1 cellular context compared by ENCODE assay signal in the genomic region with DNA sequence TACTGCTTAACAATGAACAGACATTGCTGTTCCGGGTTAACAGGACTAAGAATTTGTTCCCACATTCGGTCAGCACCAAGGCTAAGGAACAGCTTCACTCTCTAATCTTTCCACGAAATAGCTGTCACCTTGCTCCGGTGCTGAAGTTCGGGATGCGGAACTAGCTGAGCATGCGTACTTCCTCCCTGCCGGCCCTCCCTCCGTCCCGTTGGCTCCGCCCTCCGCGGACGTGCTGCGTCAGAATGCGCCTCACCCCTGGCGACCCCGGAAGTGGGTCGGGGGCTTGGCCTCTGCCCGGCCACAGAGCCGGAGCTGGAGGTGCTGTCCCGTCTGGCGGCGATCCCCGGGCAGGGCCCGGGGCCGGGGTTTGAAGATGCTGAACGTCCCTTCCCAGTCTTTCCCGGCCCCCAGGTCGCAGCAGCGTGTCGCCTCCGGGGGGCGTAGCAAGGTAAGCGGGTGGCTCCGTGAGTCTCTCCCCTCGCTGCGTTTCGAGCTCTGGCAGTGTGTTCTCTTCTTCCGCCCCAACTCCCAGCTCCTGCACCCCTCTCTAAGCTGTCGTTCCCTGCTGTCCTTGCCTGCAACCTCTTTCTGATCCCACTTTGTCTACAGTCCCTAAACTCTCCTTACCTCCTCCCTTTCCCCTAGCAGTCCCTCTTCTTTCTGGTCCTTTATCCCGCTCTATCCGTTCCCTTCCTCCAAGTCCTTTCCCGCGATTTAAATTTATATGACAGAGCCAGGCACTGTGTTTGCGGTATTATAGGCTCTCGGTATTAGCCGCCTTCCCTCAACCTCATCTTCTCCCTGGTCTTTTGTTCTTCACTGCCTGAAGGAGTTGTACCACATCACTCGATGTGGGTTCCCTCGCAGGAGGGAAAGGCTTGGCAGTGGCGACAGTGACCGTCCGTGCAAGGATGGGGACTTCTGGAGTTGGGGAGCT.
A peak's percentile ranks its signal among the peaks of the same experiment; 100 is the strongest.
TF ChIP-seq lines count a peak whose summit lies in the region.

A gene with protein sequence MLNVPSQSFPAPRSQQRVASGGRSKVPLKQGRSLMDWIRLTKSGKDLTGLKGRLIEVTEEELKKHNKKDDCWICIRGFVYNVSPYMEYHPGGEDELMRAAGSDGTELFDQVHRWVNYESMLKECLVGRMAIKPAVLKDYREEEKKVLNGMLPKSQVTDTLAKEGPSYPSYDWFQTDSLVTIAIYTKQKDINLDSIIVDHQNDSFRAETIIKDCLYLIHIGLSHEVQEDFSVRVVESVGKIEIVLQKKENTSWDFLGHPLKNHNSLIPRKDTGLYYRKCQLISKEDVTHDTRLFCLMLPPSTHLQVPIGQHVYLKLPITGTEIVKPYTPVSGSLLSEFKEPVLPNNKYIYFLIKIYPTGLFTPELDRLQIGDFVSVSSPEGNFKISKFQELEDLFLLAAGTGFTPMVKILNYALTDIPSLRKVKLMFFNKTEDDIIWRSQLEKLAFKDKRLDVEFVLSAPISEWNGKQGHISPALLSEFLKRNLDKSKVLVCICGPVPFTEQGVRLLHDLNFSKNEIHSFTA (plus strand): TSS at position 280 of the 937 bp plus-strand sequence. CDS start 94 bp downstream, at position 374.

TF ChIP-seq in HepG2, 621 proteins besides CTCF, POLR2A, EP300 and RAD21 (continued from another document and continues in another):
- TF ChIP-seq, protein P1, sequence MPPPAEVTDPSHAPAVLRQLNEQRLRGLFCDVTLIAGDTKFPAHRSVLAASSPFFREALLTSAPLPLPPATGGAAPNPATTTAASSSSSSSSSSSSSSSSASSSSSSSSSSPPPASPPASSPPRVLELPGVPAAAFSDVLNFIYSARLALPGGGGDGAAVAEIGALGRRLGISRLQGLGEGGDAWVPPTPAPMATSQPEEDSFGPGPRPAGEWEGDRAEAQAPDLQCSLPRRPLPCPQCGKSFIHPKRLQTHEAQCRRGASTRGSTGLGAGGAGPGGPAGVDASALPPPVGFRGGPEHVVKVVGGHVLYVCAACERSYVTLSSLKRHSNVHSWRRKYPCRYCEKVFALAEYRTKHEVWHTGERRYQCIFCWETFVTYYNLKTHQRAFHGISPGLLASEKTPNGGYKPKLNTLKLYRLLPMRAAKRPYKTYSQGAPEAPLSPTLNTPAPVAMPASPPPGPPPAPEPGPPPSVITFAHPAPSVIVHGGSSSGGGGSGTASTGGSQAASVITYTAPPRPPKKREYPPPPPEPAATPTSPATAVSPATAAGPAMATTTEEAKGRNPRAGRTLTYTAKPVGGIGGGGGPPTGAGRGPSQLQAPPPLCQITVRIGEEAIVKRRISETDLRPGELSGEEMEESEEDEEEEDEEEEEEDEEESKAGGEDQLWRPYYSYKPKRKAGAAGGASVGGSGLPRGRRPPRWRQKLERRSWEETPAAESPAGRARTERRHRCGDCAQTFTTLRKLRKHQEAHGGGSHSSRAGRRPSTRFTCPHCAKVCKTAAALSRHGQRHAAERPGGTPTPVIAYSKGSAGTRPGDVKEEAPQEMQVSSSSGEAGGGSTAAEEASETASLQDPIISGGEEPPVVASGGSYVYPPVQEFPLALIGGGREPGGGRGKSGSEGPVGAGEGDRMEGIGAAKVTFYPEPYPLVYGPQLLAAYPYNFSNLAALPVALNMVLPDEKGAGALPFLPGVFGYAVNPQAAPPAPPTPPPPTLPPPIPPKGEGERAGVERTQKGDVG (CRISPR knock-in tag; IDR thresholded peaks at IDR 0.05; ENCODE audit: borderline replicate concordance), result no peak
- TF ChIP-seq ZNF709 (CRISPR knock-in tag; IDR thresholded peaks at IDR 0.05) (peak; percentile 95), KLF9 (CRISPR knock-in tag; IDR thresholded peaks at IDR 0.05; ENCODE audit: low read depth) (peak; percentile 98), ZNF17 (CRISPR knock-in tag; IDR thresholded peaks at IDR 0.05) (no peak), GFI1 (CRISPR knock-in tag; IDR thresholded peaks at IDR 0.05; ENCODE audit: borderline replicate concordance) (no peak), USF2 (IDR thresholded peaks at IDR 0.05; ENCODE audit: low read depth, low read length) (no peak), USF2 (CRISPR knock-in tag; IDR thresholded peaks at IDR 0.05; ENCODE audit: borderline replicate concordance) (no peak), ATF3 (CRISPR knock-in tag; IDR thresholded peaks at IDR 0.05) (peak; percentile 90; the same call in 1 of the 2 replicates), ZNF792 (CRISPR knock-in tag; IDR thresholded peaks at IDR 0.05) (peak; percentile 98), KAT2B (IDR thresholded peaks at IDR 0.05; ENCODE audit: borderline replicate concordance, low read depth, low read length) (no peak), IKZF1 (IDR thresholded peaks at IDR 0.05) (no peak), PAF1 (CRISPR knock-in tag; IDR thresholded peaks at IDR 0.05) (no peak), PAX8 (CRISPR knock-in tag; IDR thresholded peaks at IDR 0.05; ENCODE audit: borderline replicate concordance) (no peak; the same call in 1 of the 2 replicates), ZNF547 (CRISPR knock-in tag; IDR thresholded peaks at IDR 0.05) (peak; percentile 94), MNT (IDR thresholded peaks at IDR 0.05) (peak; percentile 66), YEATS4 (CRISPR knock-in tag; IDR thresholded peaks at IDR 0.05; ENCODE audit: borderline replicate concordance) (peak; percentile 75; the same call in 1 of the 2 replicates), RBM39 (IDR thresholded peaks at IDR 0.05; ENCODE audit: low read depth, low read length, poor library complexity, severe bottlenecking) (peak; percentile 75), NR2F6 (IDR thresholded peaks at IDR 0.05) (peak; percentile 60), NR2F6 (CRISPR knock-in tag; IDR thresholded peaks at IDR 0.05) (peak; percentile 86), PATZ1 (CRISPR knock-in tag; IDR thresholded peaks at IDR 0.05) (peak; percentile 55), SRSF4 (IDR thresholded peaks at IDR 0.05; ENCODE audit: low read depth, low read length, poor library complexity, severe bottlenecking) (no peak), ELF1 (CRISPR knock-in tag; IDR thresholded peaks at IDR 0.05) (peak; percentile 100), ZNF20 (CRISPR knock-in tag; IDR thresholded peaks at IDR 0.05) (no peak), ZNF691 (CRISPR knock-in tag; IDR thresholded peaks at IDR 0.05; ENCODE audit: borderline replicate concordance, low read depth) (peak; percentile 50; the same call in 1 of the 2 replicates), ZBTB2 (CRISPR knock-in tag; IDR thresholded peaks at IDR 0.05; ENCODE audit: low read depth) (peak; percentile 65; the same call in 1 of the 2 replicates), TOE1 (CRISPR knock-in tag; IDR thresholded peaks at IDR 0.05) (peak; percentile 77; the same call in 1 of the 2 replicates), ZNF414 (CRISPR knock-in tag; IDR thresholded peaks at IDR 0.05) (peak; percentile 94), ZNF749 (CRISPR knock-in tag; IDR thresholded peaks at IDR 0.05; ENCODE audit: borderline replicate concordance) (0 out of 2 replicates have a peak, but pooled peaks have one; percentile 88), ZNF781 (CRISPR knock-in tag; IDR thresholded peaks at IDR 0.05; ENCODE audit: borderline replicate concordance, not compliant biosample characterization) (peak; percentile 97), ZIK1 (CRISPR knock-in tag; IDR thresholded peaks at IDR 0.05; ENCODE audit: borderline replicate concordance, low read depth) (peak; percentile 94), ZBTB8A (CRISPR knock-in tag; IDR thresholded peaks at IDR 0.05; ENCODE audit: borderline replicate concordance, low read depth) (no peak)
- TF ChIP-seq, protein P2, sequence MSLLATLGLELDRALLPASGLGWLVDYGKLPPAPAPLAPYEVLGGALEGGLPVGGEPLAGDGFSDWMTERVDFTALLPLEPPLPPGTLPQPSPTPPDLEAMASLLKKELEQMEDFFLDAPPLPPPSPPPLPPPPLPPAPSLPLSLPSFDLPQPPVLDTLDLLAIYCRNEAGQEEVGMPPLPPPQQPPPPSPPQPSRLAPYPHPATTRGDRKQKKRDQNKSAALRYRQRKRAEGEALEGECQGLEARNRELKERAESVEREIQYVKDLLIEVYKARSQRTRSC (CRISPR knock-in tag; IDR thresholded peaks at IDR 0.05; ENCODE audit: low read depth), result peak; percentile 97; the same call in 1 of the 2 replicates
- TF ChIP-seq, protein P3, sequence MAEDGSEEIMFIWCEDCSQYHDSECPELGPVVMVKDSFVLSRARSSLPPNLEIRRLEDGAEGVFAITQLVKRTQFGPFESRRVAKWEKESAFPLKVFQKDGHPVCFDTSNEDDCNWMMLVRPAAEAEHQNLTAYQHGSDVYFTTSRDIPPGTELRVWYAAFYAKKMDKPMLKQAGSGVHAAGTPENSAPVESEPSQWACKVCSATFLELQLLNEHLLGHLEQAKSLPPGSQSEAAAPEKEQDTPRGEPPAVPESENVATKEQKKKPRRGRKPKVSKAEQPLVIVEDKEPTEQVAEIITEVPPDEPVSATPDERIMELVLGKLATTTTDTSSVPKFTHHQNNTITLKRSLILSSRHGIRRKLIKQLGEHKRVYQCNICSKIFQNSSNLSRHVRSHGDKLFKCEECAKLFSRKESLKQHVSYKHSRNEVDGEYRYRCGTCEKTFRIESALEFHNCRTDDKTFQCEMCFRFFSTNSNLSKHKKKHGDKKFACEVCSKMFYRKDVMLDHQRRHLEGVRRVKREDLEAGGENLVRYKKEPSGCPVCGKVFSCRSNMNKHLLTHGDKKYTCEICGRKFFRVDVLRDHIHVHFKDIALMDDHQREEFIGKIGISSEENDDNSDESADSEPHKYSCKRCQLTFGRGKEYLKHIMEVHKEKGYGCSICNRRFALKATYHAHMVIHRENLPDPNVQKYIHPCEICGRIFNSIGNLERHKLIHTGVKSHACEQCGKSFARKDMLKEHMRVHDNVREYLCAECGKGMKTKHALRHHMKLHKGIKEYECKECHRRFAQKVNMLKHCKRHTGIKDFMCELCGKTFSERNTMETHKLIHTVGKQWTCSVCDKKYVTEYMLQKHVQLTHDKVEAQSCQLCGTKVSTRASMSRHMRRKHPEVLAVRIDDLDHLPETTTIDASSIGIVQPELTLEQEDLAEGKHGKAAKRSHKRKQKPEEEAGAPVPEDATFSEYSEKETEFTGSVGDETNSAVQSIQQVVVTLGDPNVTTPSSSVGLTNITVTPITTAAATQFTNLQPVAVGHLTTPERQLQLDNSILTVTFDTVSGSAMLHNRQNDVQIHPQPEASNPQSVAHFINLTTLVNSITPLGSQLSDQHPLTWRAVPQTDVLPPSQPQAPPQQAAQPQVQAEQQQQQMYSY (CRISPR knock-in tag; IDR thresholded peaks at IDR 0.05), result peak; percentile 75
